34 cellular contexts compared by ENCODE assay signal in the genomic region with DNA sequence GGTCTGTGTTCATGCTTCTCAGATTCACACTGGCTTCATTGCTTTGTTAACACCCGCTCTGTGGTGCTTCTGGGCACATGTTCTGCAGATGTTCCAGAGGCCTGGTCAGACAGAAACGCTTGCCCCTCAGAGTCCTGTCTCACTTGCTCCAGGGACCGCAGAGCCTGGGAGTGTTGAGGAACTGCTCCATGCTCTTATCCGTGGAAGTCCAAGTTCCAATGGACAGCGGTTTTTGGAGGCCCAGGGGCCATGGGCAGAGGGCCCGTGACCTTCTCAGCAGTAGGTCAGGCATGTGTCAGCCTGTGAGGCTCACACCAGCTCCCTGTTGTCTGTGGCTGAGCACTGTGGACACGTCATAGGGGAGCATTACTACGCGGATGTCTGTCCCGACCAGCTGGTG.
"Had no signal": no experiment of that assay in that cellular context is flagged by ENCODE, and none has a peak within 500 bp of the region (broad histone marks: within the 10 kb centered on the region; RNA-seq: fewer than 3 reads in every experiment).

No MANE protein-coding gene starts in this region.

- H3K36me3 ChIP-seq: adrenal gland, ascending aorta, breast epithelium, cardiac muscle cell, colonic mucosa, gastroesophageal sphincter had no signal

- ATAC-seq: activated CD4-positive, alpha-beta T cell treated with anti-CD3 and anti-CD28 coated beads for 36 hours; activated CD8-positive, alpha-beta memory T cell treated with anti-CD3 and anti-CD28 coated beads, Interleukin-2, amount 10 ng/mL, durations not matched to agents 7 days and 5 days; activated CD8-positive, alpha-beta T cell treated with anti-CD3 and anti-CD28 coated beads, Interleukin-2, amount 10 ng/mL, durations not matched to agents 7 days and 5 days; activated naive CD8-positive, alpha-beta T cell treated with anti-CD3 and anti-CD28 coated beads, Interleukin-2, amount 50 U/mL, for 24 hours; esophagus mucosa; gastroesophageal sphincter; SK-N-SH treated with all-trans-retinoic acid at 6 μM for 48 hours; T-helper 17 cell had no signal

- H3K4me3 ChIP-seq: adrenal gland, ascending aorta, breast epithelium, cardiac muscle cell, colonic mucosa, gastroesophageal sphincter had no signal

- H3K27ac Mint-ChIP-seq: activated CD4-positive, alpha-beta memory T cell treated with anti-CD3 and anti-CD28 coated beads for 36 hours; activated CD4-positive, alpha-beta T cell treated with anti-CD3 and anti-CD28 coated beads for 36 hours; activated CD4-positive, alpha-beta T cell treated with anti-CD3 and anti-CD28 coated beads, Interleukin-2, amount 10 ng/mL, durations not matched to agents 24 days and 14 days; activated CD8-positive, alpha-beta memory T cell treated with anti-CD3 and anti-CD28 coated beads, Interleukin-2, amount 10 ng/mL, durations not matched to agents 7 days and 5 days; activated CD8-positive, alpha-beta T cell treated with anti-CD3 and anti-CD28 coated beads, Interleukin-2, amount 10 ng/mL, durations not matched to agents 7 days and 5 days; activated naive CD4-positive, alpha-beta T cell treated with anti-CD3 and anti-CD28 coated beads for 36 hours; activated naive CD4-positive, alpha-beta T cell treated with anti-CD3 and anti-CD28 coated beads, Interleukin-2, amount 50 U/mL, for 24 hours; activated naive CD8-positive, alpha-beta T cell treated with anti-CD3 and anti-CD28 coated beads for 36 hours; activated naive CD8-positive, alpha-beta T cell treated with anti-CD3 and anti-CD28 coated beads, Interleukin-2, amount 50 U/mL, for 24 hours; activated T-helper 1 cell treated with anti-CD3 and anti-CD28 coated beads, Interleukin-12 subunit alpha, Interleukin-12 subunit beta, Interleukin-2, Interleukin-4 antibody, amounts not matched to agents 30 ng/mL and 10 ng/mL and 1 ng/mL, durations not matched to agents 14 hours and 24 hours and 36 hours; activated T-helper 2 cell treated with anti-CD3 and anti-CD28 coated beads, Interferon-gamma antibody, Interleukin-2, Interleukin-4, amounts not matched to agents 10 μg/mL and 5 μg/mL and 100 μg/mL, durations not matched to agents 14 hours and 24 hours and 36 hours; brain; T-helper 17 cell; T-helper 2 cell treated with Interferon-gamma antibody and Interleukin-4, amounts not matched to agents 5 μg/mL and 100 μg/mL, for 36 hours had no signal

- H3K9me3 ChIP-seq: adrenal gland, ascending aorta, breast epithelium, colonic mucosa had no signal

- H3K4me1 Mint-ChIP-seq: activated CD4-positive, alpha-beta T cell treated with anti-CD3 and anti-CD28 coated beads for 36 hours; activated CD4-positive, alpha-beta T cell treated with anti-CD3 and anti-CD28 coated beads, Interleukin-2, amount 10 ng/mL, durations not matched to agents 24 days and 14 days; activated CD8-positive, alpha-beta memory T cell treated with anti-CD3 and anti-CD28 coated beads, Interleukin-2, amount 10 ng/mL, durations not matched to agents 7 days and 5 days; activated naive CD4-positive, alpha-beta T cell treated with anti-CD3 and anti-CD28 coated beads, Interleukin-2, amount 50 U/mL, for 24 hours; activated naive CD8-positive, alpha-beta T cell treated with anti-CD3 and anti-CD28 coated beads for 36 hours; activated naive CD8-positive, alpha-beta T cell treated with anti-CD3 and anti-CD28 coated beads, Interleukin-2, amount 50 U/mL, for 24 hours; T-helper 17 cell had no signal

- H3K27me3 Mint-ChIP-seq: activated CD4-positive, alpha-beta memory T cell treated with anti-CD3 and anti-CD28 coated beads for 36 hours; activated CD4-positive, alpha-beta T cell treated with anti-CD3 and anti-CD28 coated beads for 36 hours; activated CD4-positive, alpha-beta T cell treated with anti-CD3 and anti-CD28 coated beads, Interleukin-2, amount 10 ng/mL, durations not matched to agents 24 days and 14 days; activated CD8-positive, alpha-beta memory T cell treated with anti-CD3 and anti-CD28 coated beads, Interleukin-2, amount 10 ng/mL, durations not matched to agents 7 days and 5 days; activated naive CD4-positive, alpha-beta T cell treated with anti-CD3 and anti-CD28 coated beads, Interleukin-2, amount 50 U/mL, for 24 hours; activated naive CD8-positive, alpha-beta T cell treated with anti-CD3 and anti-CD28 coated beads for 36 hours; activated naive CD8-positive, alpha-beta T cell treated with anti-CD3 and anti-CD28 coated beads, Interleukin-2, amount 50 U/mL, for 24 hours; T-helper 17 cell had no signal

- H3K4me1 ChIP-seq: adrenal gland, ascending aorta, breast epithelium, colonic mucosa, gastroesophageal sphincter had no signal

- H3K4me3 Mint-ChIP-seq: activated CD4-positive, alpha-beta memory T cell treated with anti-CD3 and anti-CD28 coated beads for 36 hours; activated CD4-positive, alpha-beta T cell treated with anti-CD3 and anti-CD28 coated beads for 36 hours; activated CD4-positive, alpha-beta T cell treated with anti-CD3 and anti-CD28 coated beads, Interleukin-2, amount 10 ng/mL, durations not matched to agents 24 days and 14 days; activated CD8-positive, alpha-beta memory T cell treated with anti-CD3 and anti-CD28 coated beads, Interleukin-2, amount 10 ng/mL, durations not matched to agents 7 days and 5 days; activated CD8-positive, alpha-beta T cell treated with anti-CD3 and anti-CD28 coated beads, Interleukin-2, amount 10 ng/mL, durations not matched to agents 7 days and 5 days; activated naive CD4-positive, alpha-beta T cell treated with anti-CD3 and anti-CD28 coated beads for 36 hours; activated naive CD4-positive, alpha-beta T cell treated with anti-CD3 and anti-CD28 coated beads, Interleukin-2, amount 50 U/mL, for 24 hours; activated naive CD8-positive, alpha-beta T cell treated with anti-CD3 and anti-CD28 coated beads for 36 hours; activated naive CD8-positive, alpha-beta T cell treated with anti-CD3 and anti-CD28 coated beads, Interleukin-2, amount 50 U/mL, for 24 hours; activated T-helper 1 cell treated with anti-CD3 and anti-CD28 coated beads, Interleukin-12 subunit alpha, Interleukin-12 subunit beta, Interleukin-2, Interleukin-4 antibody, amounts not matched to agents 30 ng/mL and 10 ng/mL and 1 ng/mL, durations not matched to agents 14 hours and 24 hours and 36 hours; brain; T-helper 17 cell; T-helper 2 cell treated with Interferon-gamma antibody and Interleukin-4, amounts not matched to agents 5 μg/mL and 100 μg/mL, for 36 hours had no signal

- DNase-seq: activated CD4-positive, alpha-beta memory T cell treated with anti-CD3 and anti-CD28 coated beads for 36 hours; activated CD4-positive, alpha-beta T cell treated with anti-CD3 and anti-CD28 coated beads for 36 hours; activated CD4-positive, alpha-beta T cell treated with anti-CD3 and anti-CD28 coated beads, Interleukin-2, amount 10 ng/mL, durations not matched to agents 24 days and 14 days; activated CD4-positive, CD25-positive, alpha-beta regulatory T cell; activated CD4-positive, CD25-positive, alpha-beta regulatory T cell treated with anti-CD3 and anti-CD28 coated beads, Interleukin-2, amount 50 U/mL, for 72 hours; activated CD8-positive, alpha-beta memory T cell treated with anti-CD3 and anti-CD28 coated beads, Interleukin-2, amount 10 ng/mL, durations not matched to agents 7 days and 5 days; activated CD8-positive, alpha-beta memory T cell treated with anti-CD3 and anti-CD28 coated beads, Interleukin-2, amount 50 U/mL, for 4 hours; activated CD8-positive, alpha-beta T cell treated with anti-CD3 and anti-CD28 coated beads, Interleukin-2, amount 10 ng/mL, durations not matched to agents 7 days and 5 days; activated effector memory CD4-positive, alpha-beta T cell treated with anti-CD3 and anti-CD28 coated beads, Interleukin-2, amount 50 U/mL, for 16 hours; activated naive CD4-positive, alpha-beta T cell treated with anti-CD3 and anti-CD28 coated beads for 36 hours; activated naive CD8-positive, alpha-beta T cell treated with anti-CD3 and anti-CD28 coated beads for 36 hours; activated naive CD8-positive, alpha-beta T cell treated with anti-CD3 and anti-CD28 coated beads, Interleukin-2, amount 50 U/mL, for 24 hours; activated T-cell treated with anti-CD3 and anti-CD28 coated beads, Interleukin-2, amount 50 U/mL, for 1 hour; activated T-cell treated with anti-CD3 and anti-CD28 coated beads, Interleukin-2, amount 50 U/mL, for 48 hours; adrenal gland; central memory CD4-positive, alpha-beta T cell; cerebellar nuclear complex; colonic mucosa; effector CD8-positive, alpha-beta T cell; foreskin melanocyte; T-helper 1 cell; T-helper 17 cell; T1000 had no signal

- H3K27ac ChIP-seq: adrenal gland, ascending aorta, breast epithelium, cardiac muscle cell, colonic mucosa, gastroesophageal sphincter had no signal

- H3K27me3 ChIP-seq: adrenal gland, ascending aorta, breast epithelium, cardiac muscle cell, colonic mucosa, gastroesophageal sphincter had no signal

- H3K9me3 Mint-ChIP-seq: activated naive CD4-positive, alpha-beta T cell treated with anti-CD3 and anti-CD28 coated beads for 36 hours; activated T-helper 1 cell treated with anti-CD3 and anti-CD28 coated beads, Interleukin-12 subunit alpha, Interleukin-12 subunit beta, Interleukin-2, Interleukin-4 antibody, amounts not matched to agents 30 ng/mL and 10 ng/mL and 1 ng/mL, durations not matched to agents 14 hours and 24 hours and 36 hours had no signal

- H3K36me3 Mint-ChIP-seq: activated CD4-positive, alpha-beta memory T cell treated with anti-CD3 and anti-CD28 coated beads for 36 hours; activated CD8-positive, alpha-beta memory T cell treated with anti-CD3 and anti-CD28 coated beads, Interleukin-2, amount 10 ng/mL, durations not matched to agents 7 days and 5 days; activated naive CD4-positive, alpha-beta T cell treated with anti-CD3 and anti-CD28 coated beads, Interleukin-2, amount 50 U/mL, for 24 hours; activated naive CD8-positive, alpha-beta T cell treated with anti-CD3 and anti-CD28 coated beads for 36 hours; brain had no signal
